ENCODE assay signal across 32 cellular contexts in the genomic region with DNA sequence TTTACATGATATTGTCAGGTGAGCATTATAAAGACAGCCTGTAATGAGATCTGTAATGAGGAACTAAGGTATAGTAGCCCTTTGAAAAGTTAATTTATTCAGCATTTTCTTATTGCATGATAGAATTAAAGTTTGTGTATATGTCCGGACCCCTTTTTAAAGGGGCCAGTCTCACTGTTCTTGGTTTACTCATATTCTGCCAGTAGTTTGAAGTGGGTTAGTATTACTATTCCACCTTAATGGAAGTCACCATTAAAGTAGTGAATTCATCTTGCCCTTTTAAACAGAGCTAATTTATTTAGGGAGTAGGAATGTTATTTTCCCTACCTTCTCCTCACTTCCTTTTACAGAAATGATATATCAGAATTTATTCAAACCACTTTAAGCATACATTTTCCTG.
"Had no signal": no experiment of that assay in that cellular context is flagged by ENCODE, and none has a peak within 500 bp of the region (broad histone marks: within the 10 kb centered on the region; RNA-seq: fewer than 3 reads in every experiment).

No MANE protein-coding gene starts in this region.

- H3K27ac ChIP-seq: PC-9, VCaP had no signal

- H3K27ac Mint-ChIP-seq: activated CD4-positive, alpha-beta memory T cell treated with anti-CD3 and anti-CD28 coated beads, Interleukin-2, amount 10 ng/mL, durations not matched to agents 7 days and 5 days; activated CD8-positive, alpha-beta memory T cell treated with anti-CD3 and anti-CD28 coated beads, Interleukin-2, amount 10 ng/mL, durations not matched to agents 7 days and 5 days; activated naive CD4-positive, alpha-beta T cell treated with anti-CD3 and anti-CD28 coated beads, Interleukin-2, amount 10 ng/mL, durations not matched to agents 7 days and 5 days; activated naive CD8-positive, alpha-beta T cell; activated naive CD8-positive, alpha-beta T cell treated with anti-CD3 and anti-CD28 coated beads, Interleukin-2, amount 50 U/mL, for 24 hours had no signal

- H3K27me3 Mint-ChIP-seq: activated CD4-positive, alpha-beta memory T cell treated with anti-CD3 and anti-CD28 coated beads, Interleukin-2, amount 10 ng/mL, durations not matched to agents 7 days and 5 days had no signal

- H2AFZ ChIP-seq: PC-9 had no signal

- H3K36me3 Mint-ChIP-seq: activated CD8-positive, alpha-beta memory T cell treated with anti-CD3 and anti-CD28 coated beads, Interleukin-2, amount 10 ng/mL, durations not matched to agents 7 days and 5 days; activated naive CD4-positive, alpha-beta T cell treated with anti-CD3 and anti-CD28 coated beads, Interleukin-2, amount 10 ng/mL, durations not matched to agents 7 days and 5 days; activated naive CD8-positive, alpha-beta T cell; brain had no signal

- DNase-seq: activated CD4-positive, alpha-beta memory T cell treated with anti-CD3 and anti-CD28 coated beads, Interleukin-2, amount 10 ng/mL, durations not matched to agents 7 days and 5 days; activated CD4-positive, alpha-beta T cell treated with anti-CD3 and anti-CD28 coated beads for 1 hour; activated CD4-positive, alpha-beta T cell treated with anti-CD3 and anti-CD28 coated beads for 48 hours; activated CD4-positive, CD25-positive, alpha-beta regulatory T cell; activated CD8-positive, alpha-beta memory T cell treated with anti-CD3 and anti-CD28 coated beads for 24 hours; activated CD8-positive, alpha-beta memory T cell treated with anti-CD3 and anti-CD28 coated beads, Interleukin-2, amount 10 ng/mL, durations not matched to agents 7 days and 5 days; activated CD8-positive, alpha-beta memory T cell treated with anti-CD3 and anti-CD28 coated beads, Interleukin-2, amount 50 U/mL, for 48 hours; activated effector memory CD4-positive, alpha-beta T cell treated with Interleukin-2 at 50 U/mL for 16 hours; activated naive CD4-positive, alpha-beta T cell treated with anti-CD3 and anti-CD28 coated beads, Interleukin-2, amount 10 ng/mL, durations not matched to agents 7 days and 5 days; activated naive CD8-positive, alpha-beta T cell treated with anti-CD3 and anti-CD28 coated beads, Interleukin-2, amount 50 U/mL, for 24 hours; activated T-cell treated with anti-CD3 and anti-CD28 coated beads, Interleukin-2, amount 50 U/mL, for 48 hours; anterior cingulate cortex; caudate nucleus; cerebellar nuclear complex; Karpas-422; NCI-H1105; NCI-H1417 treated with DMSO at 0.1 percent for 48 hours; NCI-H187 treated with DMSO at 0.1 percent for 48 hours; NCI-H2081 treated with DMSO at 0.1 percent for 48 hours; NCI-H2171; NCI-H510A; NCI-H526; NCI-H748 treated with DMSO at 0.1 percent for 48 hours; PC-9; Right ventricle myocardium superior; SW 1271; T-helper 1 cell; T-helper 2 cell; T-helper 9 cell had no signal

- H3K4me3 ChIP-seq: PC-9 had no signal

- H3K9me3 Mint-ChIP-seq: activated CD4-positive, alpha-beta memory T cell treated with anti-CD3 and anti-CD28 coated beads, Interleukin-2, amount 10 ng/mL, durations not matched to agents 7 days and 5 days; activated naive CD4-positive, alpha-beta T cell treated with anti-CD3 and anti-CD28 coated beads, Interleukin-2, amount 10 ng/mL, durations not matched to agents 7 days and 5 days; activated naive CD8-positive, alpha-beta T cell treated with anti-CD3 and anti-CD28 coated beads, Interleukin-2, amount 50 U/mL, for 24 hours had no signal

- ATAC-seq: activated CD8-positive, alpha-beta memory T cell treated with anti-CD3 and anti-CD28 coated beads, Interleukin-2, amount 10 ng/mL, durations not matched to agents 7 days and 5 days; activated naive CD8-positive, alpha-beta T cell treated with anti-CD3 and anti-CD28 coated beads, Interleukin-2, amount 50 U/mL, for 24 hours had no signal

- H3K4me3 Mint-ChIP-seq: activated CD4-positive, alpha-beta memory T cell treated with anti-CD3 and anti-CD28 coated beads, Interleukin-2, amount 10 ng/mL, durations not matched to agents 7 days and 5 days; activated CD8-positive, alpha-beta memory T cell treated with anti-CD3 and anti-CD28 coated beads, Interleukin-2, amount 10 ng/mL, durations not matched to agents 7 days and 5 days; activated naive CD4-positive, alpha-beta T cell treated with anti-CD3 and anti-CD28 coated beads, Interleukin-2, amount 10 ng/mL, durations not matched to agents 7 days and 5 days; activated naive CD8-positive, alpha-beta T cell; activated naive CD8-positive, alpha-beta T cell treated with anti-CD3 and anti-CD28 coated beads, Interleukin-2, amount 50 U/mL, for 24 hours had no signal

- H3K4me2 ChIP-seq: PC-9 had no signal
